1 cellular context compared by ENCODE assay signal in the genomic region with DNA sequence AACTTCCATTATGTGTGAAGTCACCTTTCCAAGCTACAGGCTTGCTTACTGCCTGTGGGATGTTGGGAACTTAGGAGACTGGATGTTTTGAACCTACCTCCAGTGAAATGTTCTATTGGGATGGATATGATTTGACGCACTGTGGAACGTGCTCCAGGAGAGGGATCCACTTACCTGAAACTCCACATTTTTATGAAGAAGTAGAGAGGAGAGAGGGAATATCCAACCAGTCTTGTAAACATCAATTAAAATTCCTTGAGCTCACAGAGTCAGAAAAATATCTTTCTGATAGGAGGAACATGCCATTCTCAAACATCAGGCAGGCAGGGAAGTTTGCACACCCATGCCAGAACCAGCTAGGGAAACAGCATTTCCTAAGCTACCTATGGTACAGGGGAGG.
TF ChIP-seq lines count a peak whose summit lies in the region.

No MANE protein-coding gene starts in this region.

TF ChIP-seq in HepG2, 621 proteins besides CTCF, POLR2A, EP300 and RAD21 (continued from another document):
- TF ChIP-seq HNRNPUL1 (IDR thresholded peaks at IDR 0.05; ENCODE audit: low read depth, low read length) = no peak
- TF ChIP-seq ZMAT3 (CRISPR knock-in tag; conservative IDR thresholded peaks at IDR 0.05) = no peak
- no peak for TF ChIP-seq NFIB (CRISPR knock-in tag; IDR thresholded peaks at IDR 0.05; ENCODE audit: borderline replicate concordance)
- peak; percentile 42 for TF ChIP-seq STAG1 (CRISPR knock-in tag; IDR thresholded peaks at IDR 0.05)
- no peak for TF ChIP-seq ZNF101 (CRISPR knock-in tag; IDR thresholded peaks at IDR 0.05; ENCODE audit: borderline replicate concordance, low read depth)
